ENCODE assay signal across 16 cellular contexts in the genomic region with DNA sequence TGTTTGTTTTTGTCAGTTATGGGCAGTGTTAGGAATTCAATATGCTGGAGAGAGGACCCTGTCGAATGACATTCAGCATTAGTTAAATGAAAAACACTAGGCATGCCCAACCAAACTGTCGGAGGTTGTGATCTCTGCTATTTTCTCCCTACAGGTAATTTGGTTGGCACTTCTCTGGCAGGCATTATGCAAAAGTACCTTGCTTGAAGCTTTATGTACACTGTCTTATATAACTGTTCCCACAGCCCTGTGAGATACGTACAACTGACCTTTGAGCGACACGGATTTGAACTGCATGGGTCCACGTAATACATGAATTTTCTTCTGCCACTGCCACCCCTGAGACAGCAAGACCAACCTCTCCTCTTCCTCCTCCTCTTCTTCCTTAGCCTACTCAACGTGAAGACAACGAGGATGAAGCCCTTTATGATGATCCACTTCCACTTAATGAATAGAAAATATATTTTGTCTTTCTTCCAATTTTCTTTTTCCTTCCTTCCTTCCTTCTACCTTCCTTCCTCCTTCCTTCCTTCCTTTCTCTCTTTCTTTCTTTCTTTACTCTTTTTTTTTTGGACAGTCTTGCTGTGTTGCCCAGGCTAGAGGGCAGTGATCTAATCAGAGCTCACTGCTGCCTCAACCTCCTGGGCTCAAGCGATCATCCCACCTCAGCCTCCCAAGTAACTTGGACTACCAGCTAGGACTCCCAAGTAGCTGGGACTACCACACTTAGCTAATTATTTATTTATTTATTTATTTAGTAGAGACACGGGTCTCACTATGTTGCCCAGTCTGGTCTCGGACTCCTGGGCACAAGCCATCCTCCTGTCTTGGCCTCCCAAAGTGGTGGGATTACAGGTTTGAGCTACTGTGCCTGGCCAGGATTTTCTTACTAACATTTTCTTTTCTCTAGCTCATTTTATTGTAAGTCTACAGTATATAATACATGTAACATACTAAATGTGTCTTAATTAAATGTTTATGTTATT.
DNase-seq lines count a peak whose midpoint lies in the region; ATAC-seq and TF ChIP-seq lines count a peak whose summit lies in the region.
"Had no signal": no experiment of that assay in that cellular context is flagged by ENCODE, and none has a peak within 500 bp of the region (broad histone marks: within the 10 kb centered on the region; RNA-seq: fewer than 3 reads in every experiment).

No MANE protein-coding gene starts in this region.

- H3K4me3 ChIP-seq in adrenal gland (no peak overlapping the region), lower lobe of right lung (no peak overlapping the region), suprapubic skin (no peak overlapping the region)

- H3K27ac Mint-ChIP-seq in nephron progenitor cell, result no peak overlapping the region
- H3K27ac Mint-ChIP-seq: activated B cell treated with CpG ODN at 0.5 μM for 24 hours; activated naive CD8-positive, alpha-beta T cell treated with anti-CD3 and anti-CD28 coated beads, Interleukin-2, amount 50 U/mL, for 24 hours; stimulated activated naive CD8-positive, alpha-beta T cell treated with anti-CD3 and anti-CD28 coated beads, Interleukin-15, amount 100 ng/mL, for 72 hours had no signal

- H3K27me3 ChIP-seq in adrenal gland (no peaks in the 10 kb centered on the region), lower lobe of right lung (ENCODE audit: low read depth) (no peaks in the 10 kb centered on the region), suprapubic skin (no peaks in the 10 kb centered on the region)

- H3K4me1 ChIP-seq in adrenal gland (replicated peaks in 1 of 2) (peaks cover 21 to 37% of the 10 kb centered on the region in 2 donors), lower lobe of right lung (peaks cover 54% of the 10 kb centered on the region), suprapubic skin (peaks cover 36% of the 10 kb centered on the region)

- ATAC-seq in lower lobe of right lung, result no peak
- ATAC-seq: stimulated activated naive CD8-positive, alpha-beta T cell treated with anti-CD3 and anti-CD28 coated beads, Interleukin-15, amount 100 ng/mL, for 72 hours had no signal

- no peak for TF ChIP-seq EP300 in suprapubic skin (IDR thresholded peaks at IDR 0.05)

- peaks cover 61% of the 10 kb centered on the region for H3K4me1 Mint-ChIP-seq in nephron progenitor cell
- H3K4me1 Mint-ChIP-seq: activated B cell treated with CpG ODN at 0.5 μM for 24 hours had no signal

- H3K36me3 ChIP-seq in adrenal gland (replicated peaks in 1 of 2) (no peaks in the 10 kb centered on the region), lower lobe of right lung (no peaks in the 10 kb centered on the region), suprapubic skin (no peaks in the 10 kb centered on the region)

- H3K27ac ChIP-seq in adrenal gland (peak overlapping the region; percentile 94 to 100 (median 98)), lower lobe of right lung (peak overlapping the region; percentile 96), suprapubic skin (peak overlapping the region; percentile 93)

- peak; percentile 0 for DNase-seq in NCI-H2029 (lab: John Stamatoyannopoulos, UW)
- DNase-seq in NCI-H2029 treated with DMSO at 0.1 percent for 48 hours (lab: John Stamatoyannopoulos, UW), result no peak
- no peak for DNase-seq in adrenal gland
- no peak for DNase-seq in lower lobe of right lung
- no peak for DNase-seq in suprapubic skin (ENCODE audit: low spot score in 2 of 2)
- no peak for DNase-seq in nephron progenitor cell
- no peak for DNase-seq in effector CD4-positive, alpha-beta T cell
- DNase-seq in activated CD4-positive, alpha-beta T cell treated with anti-CD3 and anti-CD28 coated beads for 1 hour, result no peak
- DNase-seq: 8988T; activated B cell treated with CpG ODN at 0.5 μM for 24 hours; activated CD8-positive, alpha-beta memory T cell treated with anti-CD3 and anti-CD28 coated beads, Interleukin-2, amount 50 U/mL, for 4 hours; GDM1; Kasumi-1; NCI-H1930; stimulated activated naive CD8-positive, alpha-beta T cell treated with anti-CD3 and anti-CD28 coated beads, Interleukin-15, amount 100 ng/mL, for 72 hours had no signal

- TF ChIP-seq POLR2A in adrenal gland (IDR thresholded peaks at IDR 0.05), result no peak
- TF ChIP-seq POLR2A in suprapubic skin (IDR thresholded peaks at IDR 0.05), result no peak

- intact Hi-C loops in adrenal gland (cut with DNase I), result loop anchor here in 1 of 2 donors (10.0 kb wide), 1 partner anchor 85 kb away; the partner anchor contains the start of genes ARSG and SLC16A6
- intact Hi-C loops in lower lobe of right lung (cut with DNase I), result no loop called here

- H3K36me3 Mint-ChIP-seq in nephron progenitor cell (ENCODE audit: low read depth), result no peaks in the 10 kb centered on the region

- H3K27me3 Mint-ChIP-seq in nephron progenitor cell (ENCODE audit: low read depth, poor library complexity), result peaks cover 4% of the 10 kb centered on the region
- H3K27me3 Mint-ChIP-seq: activated naive CD8-positive, alpha-beta T cell treated with anti-CD3 and anti-CD28 coated beads, Interleukin-2, amount 50 U/mL, for 24 hours; stimulated activated naive CD8-positive, alpha-beta T cell treated with anti-CD3 and anti-CD28 coated beads, Interleukin-15, amount 100 ng/mL, for 72 hours had no signal

- 94 to 97% (median 96%) methylated on average over 11 of the region's 11 CpGs for WGBS in adrenal gland, 4 donors
- WGBS in suprapubic skin, result 92% methylated on average over 11 of the region's 11 CpGs

- TF ChIP-seq CTCF in adrenal gland (IDR thresholded peaks at IDR 0.05) (no peak), lower lobe of right lung (IDR thresholded peaks at IDR 0.05) (no peak), suprapubic skin (IDR thresholded peaks at IDR 0.05) (no peak), nephron progenitor cell (IDR thresholded peaks at IDR 0.05) (no peak)

- H3K4me3 Mint-ChIP-seq in nephron progenitor cell, result no peak overlapping the region
- H3K4me3 Mint-ChIP-seq: activated B cell treated with CpG ODN at 0.5 μM for 24 hours; activated naive CD8-positive, alpha-beta T cell treated with anti-CD3 and anti-CD28 coated beads, Interleukin-2, amount 50 U/mL, for 24 hours; stimulated activated naive CD8-positive, alpha-beta T cell treated with anti-CD3 and anti-CD28 coated beads, Interleukin-15, amount 100 ng/mL, for 72 hours had no signal

- no peaks in the 10 kb centered on the region for H3K9me3 Mint-ChIP-seq in nephron progenitor cell
- H3K9me3 Mint-ChIP-seq: activated B cell treated with CpG ODN at 0.5 μM for 24 hours; activated naive CD8-positive, alpha-beta T cell treated with anti-CD3 and anti-CD28 coated beads, Interleukin-2, amount 50 U/mL, for 24 hours; stimulated activated naive CD8-positive, alpha-beta T cell treated with anti-CD3 and anti-CD28 coated beads, Interleukin-15, amount 100 ng/mL, for 72 hours had no signal

- H3K9me3 ChIP-seq in adrenal gland (replicated peaks in 1 of 3) (no peaks in the 10 kb centered on the region), lower lobe of right lung (no peaks in the 10 kb centered on the region), suprapubic skin (no peaks in the 10 kb centered on the region)
